In genomic region chr10:22325948-22326702, GRCh38 we compare ENCODE assay signal across 8 cellular contexts. TPM values are rescaled to one million over a fixed set of nuclear protein-coding genes. Genes with fewer than 3 reads are reported as not detected.
DNase-seq lines count a peak whose midpoint lies in the region; ATAC-seq and TF ChIP-seq lines count a peak whose summit lies in the region.

No MANE protein-coding gene starts in this region.

- TF ChIP-seq CTCF in BJ (IDR thresholded peaks at IDR 0.05; ENCODE audit: insufficient read depth, low read depth, low read length) (0 out of 2 replicates have a peak, but pooled peaks have one; percentile 12), coronary artery (IDR thresholded peaks at IDR 0.05) (no peak), nephron (IDR thresholded peaks at IDR 0.05; ENCODE audit: unreplicated experiment in 3 of 3) (no peak)

- DNase-seq in BJ (ENCODE audit: low read depth) (no peak), coronary artery (ENCODE audit: low spot score) (no peak), NCI-H187 (lab: John Stamatoyannopoulos, UW) (no peak), NCI-H2029 (lab: John Stamatoyannopoulos, UW) (no peak), globus pallidus (ENCODE audit: low spot score) (no peak)

- H3K27me3 Mint-ChIP-seq in IgD-negative memory B cell = peaks cover 14% of the 10 kb centered on the region
- H3K27me3 Mint-ChIP-seq in nephron (ENCODE audit: low read depth) = peaks cover 64% of the 10 kb centered on the region

- H3K36me3 Mint-ChIP-seq in IgD-negative memory B cell = no peaks in the 10 kb centered on the region
- H3K36me3 Mint-ChIP-seq in nephron (ENCODE audit: low read depth) = peaks cover 29% of the 10 kb centered on the region

- H3K27ac ChIP-seq in coronary artery = peak overlapping the region; percentile 22 to 87

- no peak for ATAC-seq in HG02970 (IDR thresholded peaks at IDR 0.05; ENCODE audit: low FRiP score, unreplicated experiment)

- peak overlapping the region; percentile 57 for H3K4me3 ChIP-seq in BJ (ENCODE audit: low read depth, low read length)
- H3K4me3 ChIP-seq in coronary artery = peak overlapping the region; percentile 77

- peak overlapping the region; percentile 95 to 98 (median 96) for H3K27ac Mint-ChIP-seq in IgD-negative memory B cell
- peak overlapping the region in 2 of 3 experiments; percentile 63 to 80 for H3K27ac Mint-ChIP-seq in nephron

- peaks cover 4% of the 10 kb centered on the region for H3K36me3 ChIP-seq in BJ (ENCODE audit: control insufficient read depth, insufficient read depth, low read length)

- H3K4me3 Mint-ChIP-seq in IgD-negative memory B cell (peak overlapping the region; percentile 85 to 96 (median 90)), nephron (peak overlapping the region; percentile 81 to 86 (median 83))

- CTCF ChIA-PET in BJ (lab: Yijun Ruan, JAX) = interaction anchor here (1.4 kb wide), 1 partner anchor 12 kb away, joined by 3 read pairs; no protein-coding TSS in a partner anchor

- H3K4me1 Mint-ChIP-seq in IgD-negative memory B cell (peaks cover 29 to 44% (median 38%) of the 10 kb centered on the region in 3 donors), nephron (peaks cover 34% of the 10 kb centered on the region)

- POLR2A ChIA-PET in BJ (lab: Charles Lee) = no interaction called here

- peaks cover 14% of the 10 kb centered on the region for H3K27me3 ChIP-seq in BJ (ENCODE audit: control insufficient read depth, insufficient read depth, low read length)

- no peaks in the 10 kb centered on the region for H3K9me3 Mint-ChIP-seq in IgD-negative memory B cell
- H3K9me3 Mint-ChIP-seq in nephron = no peaks in the 10 kb centered on the region

RNA-seq across cellular contexts. Expression of gene BMI1, which starts 5.2 kb away (rescaled TPM):
- polyA plus RNA-seq in BJ (2011; rRNA removed) (20.3 and 44.3 TPM in 2 replicates), IgD-negative memory B cell (37.9 TPM)
- polyA minus RNA-seq in BJ (2011; rRNA and poly(A)+ RNA removed) = 23.2 and 36.4 TPM in 2 replicates

RNA-seq across cellular contexts. Expression of gene COMMD3, which starts 9.9 kb away (rescaled TPM):
- polyA plus RNA-seq in BJ (2011; rRNA removed) (20.9 and 45.9 TPM in 2 replicates), IgD-negative memory B cell (85.0 TPM)
- 3.0 and 3.2 TPM in 2 replicates for polyA minus RNA-seq in BJ (2011; rRNA and poly(A)+ RNA removed)

RNA-seq across cellular contexts. Expression of gene SPAG6, which starts 19.2 kb away (rescaled TPM):
- polyA plus RNA-seq in BJ (2011; rRNA removed) (not detected in 2 replicates), IgD-negative memory B cell (not detected)
- polyA minus RNA-seq in BJ (2011; rRNA and poly(A)+ RNA removed) = not detected in 2 replicates
